Comparison of ENCODE assay signal across 8 cellular contexts in the genomic region with DNA sequence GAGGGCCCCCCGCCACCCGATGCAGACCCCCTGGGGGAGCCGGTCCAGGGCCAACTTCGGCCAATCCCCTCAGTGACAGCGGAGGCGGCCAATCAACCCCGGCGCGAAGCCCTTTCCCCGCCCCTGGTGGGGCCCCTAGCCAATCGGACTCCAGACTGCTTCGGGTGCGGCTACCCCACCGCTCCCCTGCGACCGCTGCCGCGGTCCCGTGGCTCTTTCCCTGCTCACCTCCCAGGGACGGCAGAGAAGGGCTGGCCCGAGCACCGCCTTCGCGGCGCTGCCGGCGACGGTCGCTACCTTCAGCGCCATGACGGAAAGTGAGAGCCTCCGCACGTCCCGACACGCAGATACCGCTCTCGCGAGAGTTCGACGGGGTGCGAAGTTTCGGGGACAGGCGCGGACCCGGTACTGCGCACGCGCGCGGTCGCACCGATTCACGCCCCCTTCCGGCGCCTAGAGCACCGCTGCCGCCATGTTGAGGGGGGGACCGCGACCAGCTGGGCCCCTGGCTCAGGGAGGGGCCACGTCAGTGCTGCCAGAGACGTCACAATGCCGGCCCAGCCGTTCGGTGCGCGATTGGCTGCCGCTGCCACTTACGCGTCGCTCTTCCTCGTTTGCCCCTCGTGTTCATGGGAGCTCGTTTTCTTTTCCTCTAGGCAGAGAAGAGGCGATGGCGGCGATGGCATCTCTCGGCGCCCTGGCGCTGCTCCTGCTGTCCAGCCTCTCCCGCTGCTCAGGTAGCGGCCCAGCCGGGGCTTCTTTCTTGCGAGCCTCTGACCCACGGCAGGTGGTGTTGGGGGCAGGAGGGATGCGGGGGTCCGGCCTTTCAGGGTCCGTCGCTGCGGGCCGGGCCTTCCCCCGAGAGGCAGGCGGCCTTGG. TPM values are rescaled to one million over a fixed set of nuclear protein-coding genes. Genes with fewer than 3 reads are reported as not detected.
DNase-seq lines count a peak whose midpoint lies in the region; ATAC-seq and TF ChIP-seq lines count a peak whose summit lies in the region.

A gene (minus strand): TSS at position 358 of the 879 bp plus-strand sequence. CDS start 49 bp downstream, at position 309.
A gene (plus strand): TSS at position 651 of the 879 bp plus-strand sequence. CDS start 20 bp downstream, at position 671.

- peaks cover 13 to 16% of the 10 kb centered on the region in 2 donors for H3K36me3 Mint-ChIP-seq in activated naive CD4-positive, alpha-beta T cell treated with anti-CD3 and anti-CD28 coated beads, Interleukin-2, amount 50 U/mL, for 72 hours

- ATAC-seq in HG02588 (IDR thresholded peaks at IDR 0.05; ENCODE audit: unreplicated experiment): peak; percentile 88
- ATAC-seq in SK-N-SH treated with all-trans-retinoic acid at 6 μM for 48 hours: peak; percentile 87
- ATAC-seq in activated naive CD4-positive, alpha-beta T cell treated with anti-CD3 and anti-CD28 coated beads, Interleukin-2, amount 50 U/mL, for 72 hours: peak; percentile 96

- peak within 1 kb of the TSS; percentile 63 for H3K27ac ChIP-seq in temporal lobe (ENCODE audit: low read depth, low read length)

- peak within 1 kb of the TSS; percentile 87 to 91 for H3K27ac Mint-ChIP-seq in activated naive CD4-positive, alpha-beta T cell treated with anti-CD3 and anti-CD28 coated beads, Interleukin-2, amount 50 U/mL, for 72 hours

- H3K4me3 ChIP-seq in GM06990 (replicated peaks; ENCODE audit: low read depth, low read length): peak within 1 kb of the TSS; percentile 65

- no peak for TF ChIP-seq CTCF in GM06990 (IDR thresholded peaks at IDR 0.05; ENCODE audit: insufficient read depth, low read length, poor library complexity, severe bottlenecking)

- DNase-seq in GM06990 (ENCODE audit: extremely low read depth, insufficient read length) (peak; percentile 97), NCI-H1092 (lab: John Stamatoyannopoulos, UW) (peak; percentile 97), glomerular endothelial cell (ENCODE audit: extremely low read depth, low read depth, low spot score) (peak; percentile 45), occipital lobe (lab: John Stamatoyannopoulos, UW) (peak; percentile 90)
- DNase-seq in activated naive CD4-positive, alpha-beta T cell treated with anti-CD3 and anti-CD28 coated beads, Interleukin-2, amount 50 U/mL, for 72 hours (ENCODE audit: low spot score in 2 of 2): peak; percentile 91 to 96

- peaks cover 20% of the 10 kb centered on the region for H3K36me3 ChIP-seq in GM06990 (ENCODE audit: control insufficient read depth, insufficient read depth, low read length)

- no peaks in the 10 kb centered on the region for H3K9me3 Mint-ChIP-seq in activated naive CD4-positive, alpha-beta T cell treated with anti-CD3 and anti-CD28 coated beads, Interleukin-2, amount 50 U/mL, for 72 hours

- no peaks in the 10 kb centered on the region for H3K27me3 ChIP-seq in GM06990 (replicated peaks; ENCODE audit: control insufficient read depth, insufficient read depth, low read length)

TF ChIP-seq in SK-N-SH treated with all-trans-retinoic acid at 6 μM for 48 hours, 23 proteins besides CTCF, POLR2A, EP300 and RAD21:
- no peak for TF ChIP-seq ZNF70 (CRISPR knock-in tag; IDR thresholded peaks at IDR 0.05)
- TF ChIP-seq ESRRG (CRISPR knock-in tag; IDR thresholded peaks at IDR 0.05): no peak
- no peak for TF ChIP-seq ZFP30 (CRISPR knock-in tag; IDR thresholded peaks at IDR 0.05)
- no peak for TF ChIP-seq ZFP3 (CRISPR knock-in tag; IDR thresholded peaks at IDR 0.05)
- no peak for TF ChIP-seq ISL1 (CRISPR knock-in tag; IDR thresholded peaks at IDR 0.05)
- TF ChIP-seq, protein P1, sequence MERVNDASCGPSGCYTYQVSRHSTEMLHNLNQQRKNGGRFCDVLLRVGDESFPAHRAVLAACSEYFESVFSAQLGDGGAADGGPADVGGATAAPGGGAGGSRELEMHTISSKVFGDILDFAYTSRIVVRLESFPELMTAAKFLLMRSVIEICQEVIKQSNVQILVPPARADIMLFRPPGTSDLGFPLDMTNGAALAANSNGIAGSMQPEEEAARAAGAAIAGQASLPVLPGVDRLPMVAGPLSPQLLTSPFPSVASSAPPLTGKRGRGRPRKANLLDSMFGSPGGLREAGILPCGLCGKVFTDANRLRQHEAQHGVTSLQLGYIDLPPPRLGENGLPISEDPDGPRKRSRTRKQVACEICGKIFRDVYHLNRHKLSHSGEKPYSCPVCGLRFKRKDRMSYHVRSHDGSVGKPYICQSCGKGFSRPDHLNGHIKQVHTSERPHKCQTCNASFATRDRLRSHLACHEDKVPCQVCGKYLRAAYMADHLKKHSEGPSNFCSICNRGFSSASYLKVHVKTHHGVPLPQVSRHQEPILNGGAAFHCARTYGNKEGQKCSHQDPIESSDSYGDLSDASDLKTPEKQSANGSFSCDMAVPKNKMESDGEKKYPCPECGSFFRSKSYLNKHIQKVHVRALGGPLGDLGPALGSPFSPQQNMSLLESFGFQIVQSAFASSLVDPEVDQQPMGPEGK (CRISPR knock-in tag; IDR thresholded peaks at IDR 0.05; ENCODE audit: borderline replicate concordance): peak; percentile 26; the same call in 1 of the 2 replicates

RNA-seq across cellular contexts. Expression of the first gene that starts in this region (rescaled TPM):
- 10 to 100 TPM; 60.8 to 81.7 TPM for total RNA-seq in activated naive CD4-positive, alpha-beta T cell treated with anti-CD3 and anti-CD28 coated beads, Interleukin-2, amount 50 U/mL, for 72 hours
- total RNA-seq in glomerular endothelial cell: 94.4 and 102 TPM in 2 replicates
- total RNA-seq in occipital lobe: 29.0 TPM
- 52.1 TPM for total RNA-seq in temporal lobe

RNA-seq across cellular contexts. Expression of the second gene that starts in this region (rescaled TPM):
- 100 to 1,000 TPM; 142 to 156 TPM for total RNA-seq in activated naive CD4-positive, alpha-beta T cell treated with anti-CD3 and anti-CD28 coated beads, Interleukin-2, amount 50 U/mL, for 72 hours
- total RNA-seq in glomerular endothelial cell (212 and 286 TPM in 2 replicates), occipital lobe (78.9 TPM), temporal lobe (50.2 TPM)

Comparison
In these comparisons a context has a peak if more than half of its experiments do, and no peak if none do; other contexts are left out.
1. Peak in every context shown above with its lines: DNase-seq, ATAC-seq, H3K4me3 ChIP-seq and H3K27ac ChIP-seq.
2. DNase-seq: peak in every context shown above with its lines; median percentile 97 in GM06990; 97 in NCI-H1092; 94 in activated naive CD4-positive, alpha-beta T cell treated with anti-CD3 and anti-CD28 coated beads, Interleukin-2, amount 50 U/mL, for 72 hours; 90 in occipital lobe; 45 in glomerular endothelial cell.